23 cellular contexts compared by ENCODE assay signal in the genomic region with DNA sequence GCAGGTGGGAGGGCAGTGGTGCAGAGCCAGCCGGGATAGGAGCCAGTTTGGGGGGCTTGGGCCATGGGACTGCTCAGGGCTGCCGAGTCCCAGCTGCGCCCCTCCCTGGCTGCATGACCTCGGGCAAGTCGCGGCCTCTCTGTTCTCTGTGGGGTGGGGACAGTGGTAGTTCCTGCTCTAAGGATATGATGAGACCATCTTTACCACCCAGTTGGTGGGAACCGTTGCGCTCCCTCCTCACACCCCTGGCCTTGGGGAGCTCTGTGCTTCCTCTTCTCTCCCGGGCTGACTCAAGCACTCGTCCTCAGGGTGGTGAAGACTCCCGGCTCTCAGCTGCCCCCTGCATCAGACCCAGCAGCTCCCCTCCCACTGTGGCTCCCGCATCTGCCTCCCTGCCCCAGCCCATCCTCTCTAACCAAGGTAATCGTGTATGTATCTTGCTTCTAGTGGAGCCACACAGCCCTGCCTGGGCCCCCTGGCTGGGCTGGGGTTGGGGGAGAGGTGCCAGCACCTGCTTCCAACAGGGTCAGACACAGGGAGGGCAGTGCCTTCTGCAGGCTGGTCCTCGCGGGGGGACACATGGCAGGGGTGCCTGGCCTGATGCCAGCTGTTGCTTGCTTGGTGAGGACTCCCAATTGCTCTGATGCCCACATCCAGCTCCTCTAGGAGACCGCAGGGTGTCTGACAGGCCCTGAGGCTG. TPM values are rescaled to one million over a fixed set of nuclear protein-coding genes. Genes with fewer than 3 reads are reported as not detected.
DNase-seq lines count a peak whose midpoint lies in the region; ATAC-seq, FAIRE-seq and TF ChIP-seq lines count a peak whose summit lies in the region.
"Had no signal": no experiment of that assay in that cellular context is flagged by ENCODE, and none has a peak within 500 bp of the region (broad histone marks: within the 10 kb centered on the region; RNA-seq: fewer than 3 reads in every experiment).

No MANE protein-coding gene starts in this region.

- DNase-seq in H9 (peak; percentile 18), K562 (ENCODE audit: extremely low read depth in 1 of 4, low spot score in 3 of 4) (no peak), left ventricle myocardium superior (peak; percentile 34), NCI-H1694 (lab: John Stamatoyannopoulos, UW) (no peak), COLO829 (ENCODE audit: low spot score) (no peak)
- DNase-seq in stimulated activated naive B cell treated with anti-CD40 and anti-IgM and Interleukin-4, amounts not matched to agents 10 μg/mL and 1 μg/mL and 100 μg/mL, for 72 hours = no peak
- no peak for DNase-seq in stimulated activated CD4-positive, alpha-beta T cell treated with anti-CD3 and anti-CD28 coated beads, Interleukin-2, amount 100 ng/mL, for 48 hours
- DNase-seq: ACHN; AML-193; Calu3; CD4-positive, CD25-positive, alpha-beta regulatory T cell; DMS53; HFFc6; NCI-H1048; NCI-H146; NCI-H2081 treated with DMSO at 0.1 percent for 48 hours; NCI-H510A treated with DMSO at 0.1 percent for 48 hours; NCI-H82; PC-9 had no signal

- no peak overlapping the region for H4K5ac ChIP-seq in H9 (ENCODE audit: insufficient read length, low read depth, low read length)

- no peak overlapping the region for H3K14ac ChIP-seq in H9 (ENCODE audit: insufficient read depth, low read length)

- H3K4me3 Mint-ChIP-seq in H9 = no peak overlapping the region
- no peak overlapping the region for H3K4me3 Mint-ChIP-seq in stimulated activated naive B cell treated with anti-CD40 and anti-IgM and Interleukin-4, amounts not matched to agents 10 μg/mL and 1 μg/mL and 100 μg/mL, for 72 hours
- H3K4me3 Mint-ChIP-seq: CD4-positive, CD25-positive, alpha-beta regulatory T cell; HFFc6 had no signal

- no peak overlapping the region for H3K4me2 ChIP-seq in H9 (ENCODE audit: insufficient read depth, insufficient read length, low read length)
- H3K4me2 ChIP-seq in K562 (ENCODE audit: insufficient read depth, low read length) = no peak overlapping the region
- H3K4me2 ChIP-seq: KMS-11, PC-9 had no signal

- intact Hi-C loops in K562 (cut with micrococcal nuclease) = loop anchor here (5.0 kb wide), 1 partner anchor 202 kb away; no protein-coding TSS in a partner anchor
- intact Hi-C loops in left ventricle myocardium superior (cut with micrococcal nuclease) = no loop called here

- POLR2A ChIA-PET in K562 (lab: Yijun Ruan, JAX) = interaction anchor here (0.6 kb wide), 2 partner anchors 12 to 19 kb away, joined by 3 read pairs; no protein-coding TSS in a partner anchor

- CTCF ChIA-PET in K562 (lab: Yijun Ruan, JAX; ENCODE audit: low intra/inter-chr PET ratio) = no interaction called here

- H3K27ac Mint-ChIP-seq in H9 = no peak overlapping the region
- H3K27ac Mint-ChIP-seq in stimulated activated naive B cell treated with anti-CD40 and anti-IgM and Interleukin-4, amounts not matched to agents 10 μg/mL and 1 μg/mL and 100 μg/mL, for 72 hours = peak overlapping the region; percentile 56
- H3K27ac Mint-ChIP-seq: CD4-positive, CD25-positive, alpha-beta regulatory T cell; HFFc6 had no signal

- no peaks in the 10 kb centered on the region for H3K4me1 ChIP-seq in H9 (ENCODE audit: insufficient read depth, low read length)
- peaks cover 0 to 9% of the 10 kb centered on the region in 2 experiments; a peak in 2 of 5 replicates for H3K4me1 ChIP-seq in K562 (replicated peaks in 1 of 2; ENCODE audit: control insufficient read depth in 2 of 2, insufficient read depth in 2 of 2, low read length in 2 of 2)

- no peaks in the 10 kb centered on the region for H4K20me1 ChIP-seq in H9 (ENCODE audit: control insufficient read depth, insufficient read depth, insufficient read length)
- no peaks in the 10 kb centered on the region for H4K20me1 ChIP-seq in K562 (replicated peaks; ENCODE audit: control insufficient read depth, insufficient read depth, low read length)

- no peak for ATAC-seq in K562
- peak; percentile 9 for ATAC-seq in left ventricle myocardium superior
- no peak for ATAC-seq in stimulated activated naive B cell treated with anti-CD40 and anti-IgM and Interleukin-4, amounts not matched to agents 10 μg/mL and 1 μg/mL and 100 μg/mL, for 72 hours (replicated peaks)
- ATAC-seq: HepG2 had no signal

- H3K9me1 ChIP-seq in K562 (ENCODE audit: control insufficient read depth, insufficient read depth, low read length) = no peaks in the 10 kb centered on the region

- H3T11ph ChIP-seq in H9 (ENCODE audit: low read length) = no peak overlapping the region

- TF ChIP-seq CTCF in H9 (conservative IDR thresholded peaks at IDR 0.05) (no peak), K562 (IDR thresholded peaks at IDR 0.05 in 2 of 3, conservative IDR thresholded peaks at IDR 0.05 in 1 of 3; ENCODE audit: insufficient read depth in 2 of 3, low read depth in 1 of 3, low read length in 3 of 3) (no peak)

- no peak overlapping the region for H3K4me3 ChIP-seq in K562
- H3K4me3 ChIP-seq: PC-9 had no signal

- H3K23ac ChIP-seq in H9 (ENCODE audit: insufficient read length, low read depth, low read length) = no peak overlapping the region

- H3K27ac ChIP-seq in H9 (ENCODE audit: insufficient read length, low read depth, low read length) (no peak overlapping the region), K562 (ENCODE audit: extremely low read depth, low read depth, low read length) (no peak overlapping the region)
- H3K27ac ChIP-seq: KMS-11, PC-9 had no signal

- peaks cover 74% of the 10 kb centered on the region; the same call in 2 of the 3 replicates for H3K36me3 ChIP-seq in K562 (ENCODE audit: control insufficient read depth, insufficient read depth, low read length)

- H2BK15ac ChIP-seq in H9 (ENCODE audit: low read depth, low read length) = no peak overlapping the region

- H3K18ac ChIP-seq in H9 (ENCODE audit: insufficient read length, low read depth, low read length) = no peak overlapping the region

- H3K9ac ChIP-seq in H9 (ENCODE audit: extremely low read depth, insufficient read length, low read length) (no peak overlapping the region), K562 (ENCODE audit: insufficient read depth in 1 of 2, low read depth in 2 of 2, low read length in 2 of 2) (no peak overlapping the region; a peak in 1 of 4 replicates)
- H3K9ac ChIP-seq: KMS-11 had no signal

- no peak for TF ChIP-seq EP300 in K562 (IDR thresholded peaks at IDR 0.05; ENCODE audit: low read length)

- BruUV-seq in K562 (replicated peaks; lab: Mats Ljungman, UMichigan) = no TSS peak

- no peaks in the 10 kb centered on the region for H3K9me3 Mint-ChIP-seq in H9
- no peaks in the 10 kb centered on the region for H3K9me3 Mint-ChIP-seq in stimulated activated naive B cell treated with anti-CD40 and anti-IgM and Interleukin-4, amounts not matched to agents 10 μg/mL and 1 μg/mL and 100 μg/mL, for 72 hours
- H3K9me3 Mint-ChIP-seq: CD4-positive, CD25-positive, alpha-beta regulatory T cell; HFFc6 had no signal

- H3K56ac ChIP-seq in H9 (ENCODE audit: insufficient read length, low read depth, low read length) = no peak overlapping the region

- no peaks in the 10 kb centered on the region for H3K79me1 ChIP-seq in H9 (ENCODE audit: insufficient read depth, low read depth, low read length, poor library complexity, severe bottlenecking)

- no peak overlapping the region for H4K8ac ChIP-seq in H9 (replicated peaks; ENCODE audit: insufficient read length, low read depth, low read length)

- no peaks in the 10 kb centered on the region for H3K79me2 ChIP-seq in H9 (ENCODE audit: insufficient read depth, low read length)
- H3K79me2 ChIP-seq in K562 (ENCODE audit: control insufficient read depth, insufficient read depth, low read length) = no peaks in the 10 kb centered on the region

- no peak overlapping the region for H2AK5ac ChIP-seq in H9 (ENCODE audit: insufficient read length, low read length)

- H2BK5ac ChIP-seq in H9 (ENCODE audit: insufficient read length, low read length) = no peak overlapping the region

- FAIRE-seq in K562 (lab: Jason Lieb, UNC) = no peak
- FAIRE-seq: HepG2 had no signal

- no peak overlapping the region for H2BK12ac ChIP-seq in H9 (ENCODE audit: insufficient read length, low read depth, low read length)

- no peak overlapping the region for H3K4ac ChIP-seq in H9 (ENCODE audit: low read depth, low read length)

- no peak for TF ChIP-seq POLR2A in K562 (conservative IDR thresholded peaks at IDR 0.05)

- in situ Hi-C loops in K562 (cut with MboI) = no loop called here

- no peaks in the 10 kb centered on the region for H3K27me3 Mint-ChIP-seq in H9 (ENCODE audit: low read depth)
- no peaks in the 10 kb centered on the region for H3K27me3 Mint-ChIP-seq in stimulated activated naive B cell treated with anti-CD40 and anti-IgM and Interleukin-4, amounts not matched to agents 10 μg/mL and 1 μg/mL and 100 μg/mL, for 72 hours
- H3K27me3 Mint-ChIP-seq: CD4-positive, CD25-positive, alpha-beta regulatory T cell had no signal

- H4K91ac ChIP-seq in H9 (ENCODE audit: insufficient read length, low read depth, low read length) = no peak overlapping the region

- H2BK120ac ChIP-seq in H9 (ENCODE audit: low read depth, low read length, poor library complexity, severe bottlenecking) = no peak overlapping the region

- no peaks in the 10 kb centered on the region for H3K23me2 ChIP-seq in H9 (ENCODE audit: insufficient read length, low read depth, low read length, poor library complexity, severe bottlenecking)

- no peaks in the 10 kb centered on the region; a peak in 2 of 4 replicates for H3K4me1 Mint-ChIP-seq in H9
- H3K4me1 Mint-ChIP-seq in stimulated activated naive B cell treated with anti-CD40 and anti-IgM and Interleukin-4, amounts not matched to agents 10 μg/mL and 1 μg/mL and 100 μg/mL, for 72 hours = no peaks in the 10 kb centered on the region
- H3K4me1 Mint-ChIP-seq: CD4-positive, CD25-positive, alpha-beta regulatory T cell had no signal

- no peaks in the 10 kb centered on the region for H3K9me3 ChIP-seq in H9 (ENCODE audit: control insufficient read depth, low read depth, low read length)
- H3K9me3 ChIP-seq in K562 (replicated peaks; ENCODE audit: control insufficient read depth, insufficient read depth, low read depth, low read length) = no peaks in the 10 kb centered on the region

- H3K36me3 Mint-ChIP-seq in H9 (ENCODE audit: insufficient read depth in 1 of 3, low read depth in 3 of 3) = peaks cover 51 to 99% (median 92%) of the 10 kb centered on the region in 3 experiments; a peak in 6 of 7 replicates
- H3K36me3 Mint-ChIP-seq in stimulated activated naive B cell treated with anti-CD40 and anti-IgM and Interleukin-4, amounts not matched to agents 10 μg/mL and 1 μg/mL and 100 μg/mL, for 72 hours = peaks cover 43 to 60% of the 10 kb centered on the region in 2 donors

- no peak for TF ChIP-seq RAD21 in K562 (CRISPR knock-in tag; conservative IDR thresholded peaks at IDR 0.05 in 1 of 2, IDR thresholded peaks at IDR 0.05 in 1 of 2)

- H2AFZ ChIP-seq in H9 (ENCODE audit: low read length) (no peak overlapping the region), K562 (ENCODE audit: low read depth, low read length) (no peak overlapping the region)
- H2AFZ ChIP-seq: PC-9 had no signal

- no peak overlapping the region for H2BK20ac ChIP-seq in H9 (ENCODE audit: low read depth, low read length, poor library complexity, severe bottlenecking)

- no CpG with 5 or more reads among the region's 16 CpGs for WGBS in H9 (ENCODE audit: extremely low coverage, insufficient read length, low lambda C conversion rate)
- WGBS in K562 (ENCODE audit: insufficient coverage, low coverage, missing lambda C conversion rate) = 93% methylated on average over 6 of the region's 16 CpGs

- H3K27me3 ChIP-seq in H9 (ENCODE audit: insufficient read depth, low read length) (no peaks in the 10 kb centered on the region), K562 (ENCODE audit: control insufficient read depth in 2 of 2, insufficient read depth in 2 of 2, low read length in 2 of 2) (no peaks in the 10 kb centered on the region)

RNA-seq across cellular contexts. Expression of a gene that starts 15.1 kb away (rescaled TPM):
- 0.90 and 1.5 TPM in 2 replicates for total RNA-seq in H9 (2021)
- total RNA-seq in K562 (2011; cell fraction: chromatin; rRNA removed; ENCODE audit: low replicate concordance) = 6.3 and 21.2 TPM in 2 replicates
- total RNA-seq in K562 (2011; cell fraction: nucleolus; rRNA removed) = 16.3 and 17.0 TPM in 2 replicates
- 8.3 and 8.5 TPM in 2 replicates for total RNA-seq in K562 (2011; cell fraction: nucleoplasm; rRNA removed)
- total RNA-seq in K562 (2014; rRNA removed) = 1.6 and 3.4 TPM in 2 replicates
- total RNA-seq in K562 (2014; rRNA removed; fragmentation: Illumina TruSeq; extraction: Trizol) = 1.1 TPM in 2 replicates
- total RNA-seq in K562 (2015; rRNA removed; fragmentation: Illumina TruSeq; extraction: Trizol) = 0.75 and 1.2 TPM in 2 replicates
- total RNA-seq in K562 (2021) = 3.9 and 4.7 TPM in 2 replicates
- 1.8 and 4.4 TPM in 2 replicates for polyA plus RNA-seq in K562 (2011; rRNA removed)
- polyA plus RNA-seq in K562 (2011; cell fraction: cytosol; rRNA removed) = 2.6 and 3.1 TPM in 2 replicates
- 34.1 and 41.9 TPM in 2 replicates for polyA plus RNA-seq in K562 (2011; cell fraction: nucleus; rRNA removed)
- 1.6 and 2.7 TPM in 2 replicates for polyA plus RNA-seq in K562 (2012)
- 0.86 and 1.6 TPM in 2 replicates for polyA plus RNA-seq in K562 (2014; fragmentation: Illumina TruSeq; extraction: Trizol)
- polyA plus RNA-seq in K562 (2014; fragmentation: Nextera tagmentation; extraction: Ambion mirVana) = under 1 TPM; 0.20 TPM
- 1.8 and 3.4 TPM in 2 replicates for polyA plus RNA-seq in K562 (2014; rRNA removed)
- polyA minus RNA-seq in K562 (2011; rRNA and poly(A)+ RNA removed) = 1.6 and 2.3 TPM in 2 replicates
- polyA minus RNA-seq in K562 (2011; cell fraction: cytosol; rRNA and poly(A)+ RNA removed) = 1.9 and 3.1 TPM in 2 replicates
- polyA minus RNA-seq in K562 (2011; cell fraction: nucleus; rRNA and poly(A)+ RNA removed) = 8.5 and 12.6 TPM in 2 replicates
- 69.7 TPM for total RNA-seq in left ventricle myocardium superior
- total RNA-seq: H4, HFFc6, M059J had no signal
- polyA plus RNA-seq: CD4-positive, CD25-positive, alpha-beta regulatory T cell had no signal

RNA-seq across cellular contexts. Expression of a gene that starts 24.6 kb away (rescaled TPM):
- total RNA-seq in H9 (2021) (99.0 and 104 TPM in 2 replicates), K562 (2014; rRNA removed) (27.9 and 35.9 TPM in 2 replicates), K562 (2014; rRNA removed; fragmentation: Illumina TruSeq; extraction: Trizol) (13.9 and 16.1 TPM in 2 replicates), K562 (2015; rRNA removed; fragmentation: Illumina TruSeq; extraction: Trizol) (20.7 and 22.2 TPM in 2 replicates), K562 (2021) (36.9 and 43.5 TPM in 2 replicates), left ventricle myocardium superior (48.3 TPM)
- 205 and 431 TPM in 2 replicates for total RNA-seq in K562 (2011; cell fraction: chromatin; rRNA removed; ENCODE audit: low replicate concordance)
- 200 and 220 TPM in 2 replicates for total RNA-seq in K562 (2011; cell fraction: nucleolus; rRNA removed)
- 158 and 172 TPM in 2 replicates for total RNA-seq in K562 (2011; cell fraction: nucleoplasm; rRNA removed)
- polyA plus RNA-seq in K562 (2011; rRNA removed) (34.6 and 52.5 TPM in 2 replicates), K562 (2014; fragmentation: Illumina TruSeq; extraction: Trizol) (23.4 and 28.3 TPM in 2 replicates), K562 (2014; fragmentation: Nextera tagmentation; extraction: Ambion mirVana) (under 1 TPM; 0.44 to 0.80 TPM), K562 (2014; rRNA removed) (37.5 and 42.4 TPM in 2 replicates)
- polyA plus RNA-seq in K562 (2011; cell fraction: cytosol; rRNA removed) = 31.2 and 33.2 TPM in 2 replicates
- 303 and 415 TPM in 2 replicates for polyA plus RNA-seq in K562 (2011; cell fraction: nucleus; rRNA removed)
- 28.8 and 58.0 TPM in 2 replicates for polyA plus RNA-seq in K562 (2012)
- polyA minus RNA-seq in K562 (2011; rRNA and poly(A)+ RNA removed) = 35.4 and 47.8 TPM in 2 replicates
- 23.4 and 31.6 TPM in 2 replicates for polyA minus RNA-seq in K562 (2011; cell fraction: cytosol; rRNA and poly(A)+ RNA removed)
- 68.9 and 75.8 TPM in 2 replicates for polyA minus RNA-seq in K562 (2011; cell fraction: nucleus; rRNA and poly(A)+ RNA removed)

RNA-seq across cellular contexts. Expression of a gene that starts 26.2 kb away (rescaled TPM):
- total RNA-seq in H9 (2021) (5.6 and 7.7 TPM in 2 replicates), K562 (2014; rRNA removed) (0.53 TPM in 1 of 2 replicates, not detected in the other), K562 (2014; rRNA removed; fragmentation: Illumina TruSeq; extraction: Trizol) (not detected in 2 replicates), K562 (2015; rRNA removed; fragmentation: Illumina TruSeq; extraction: Trizol) (not detected in 2 replicates), K562 (2021) (0.47 TPM in 1 of 2 replicates, not detected in the other), left ventricle myocardium superior (8,945 TPM)
- total RNA-seq in K562 (2011; cell fraction: chromatin; rRNA removed; ENCODE audit: low replicate concordance) = 0.65 TPM in 1 of 2 replicates, not detected in the other
- 1.0 and 1.3 TPM in 2 replicates for total RNA-seq in K562 (2011; cell fraction: nucleolus; rRNA removed)
- total RNA-seq in K562 (2011; cell fraction: nucleoplasm; rRNA removed) = 2.7 TPM in 1 of 2 replicates, not detected in the other
- polyA plus RNA-seq in K562 (2011; rRNA removed) (0.42 and 1.1 TPM in 2 replicates), K562 (2014; fragmentation: Illumina TruSeq; extraction: Trizol) (0.85 TPM in 1 of 2 replicates, not detected in the other), K562 (2014; fragmentation: Nextera tagmentation; extraction: Ambion mirVana) (under 1 TPM; 0.08 to 0.27 TPM), K562 (2014; rRNA removed) (0.78 TPM in 1 of 2 replicates, not detected in the other)
- 0.60 and 1.6 TPM in 2 replicates for polyA plus RNA-seq in K562 (2011; cell fraction: cytosol; rRNA removed)
- 3.3 and 6.2 TPM in 2 replicates for polyA plus RNA-seq in K562 (2011; cell fraction: nucleus; rRNA removed)
- polyA plus RNA-seq in K562 (2012) = 0.12 and 0.65 TPM in 2 replicates
- 0.42 and 1.4 TPM in 2 replicates for polyA minus RNA-seq in K562 (2011; rRNA and poly(A)+ RNA removed)
- not detected in 2 replicates for polyA minus RNA-seq in K562 (2011; cell fraction: cytosol; rRNA and poly(A)+ RNA removed)
- 0.44 TPM in 1 of 2 replicates, not detected in the other for polyA minus RNA-seq in K562 (2011; cell fraction: nucleus; rRNA and poly(A)+ RNA removed)
- total RNA-seq: M059J had no signal

RNA-seq across cellular contexts. Expression of a gene that starts 35.1 kb away (rescaled TPM):
- total RNA-seq in H9 (2021) (1.7 and 2.4 TPM in 2 replicates), K562 (2014; rRNA removed) (0.04 and 0.05 TPM in 2 replicates), K562 (2014; rRNA removed; fragmentation: Illumina TruSeq; extraction: Trizol) (not detected in 2 replicates), K562 (2015; rRNA removed; fragmentation: Illumina TruSeq; extraction: Trizol) (0.04 and 0.11 TPM in 2 replicates), K562 (2021) (0.07 TPM in 1 of 2 replicates, not detected in the other), left ventricle myocardium superior (9.1 TPM)
- 0.16 TPM in 1 of 2 replicates, not detected in the other for total RNA-seq in K562 (2011; cell fraction: chromatin; rRNA removed; ENCODE audit: low replicate concordance)
- total RNA-seq in K562 (2011; cell fraction: nucleolus; rRNA removed) = 0.13 and 0.33 TPM in 2 replicates
- total RNA-seq in K562 (2011; cell fraction: nucleoplasm; rRNA removed) = 0.29 TPM in 1 of 2 replicates, not detected in the other
- polyA plus RNA-seq in K562 (2011; rRNA removed) (0.11 TPM in 1 of 2 replicates, not detected in the other), K562 (2014; fragmentation: Illumina TruSeq; extraction: Trizol) (0.04 TPM in 1 of 2 replicates, not detected in the other), K562 (2014; fragmentation: Nextera tagmentation; extraction: Ambion mirVana) (not detected), K562 (2014; rRNA removed) (not detected in 2 replicates)
- 0.06 TPM in 1 of 2 replicates, not detected in the other for polyA plus RNA-seq in K562 (2011; cell fraction: cytosol; rRNA removed)
- polyA plus RNA-seq in K562 (2011; cell fraction: nucleus; rRNA removed) = 0.10 and 0.23 TPM in 2 replicates
- 0.03 and 0.04 TPM in 2 replicates for polyA plus RNA-seq in K562 (2012)
- polyA minus RNA-seq in K562 (2011; rRNA and poly(A)+ RNA removed) = not detected in 2 replicates
- not detected in 2 replicates for polyA minus RNA-seq in K562 (2011; cell fraction: cytosol; rRNA and poly(A)+ RNA removed)
- polyA minus RNA-seq in K562 (2011; cell fraction: nucleus; rRNA and poly(A)+ RNA removed) = 0.13 and 0.22 TPM in 2 replicates
- total RNA-seq: HFFc6 had no signal

RNA-seq across cellular contexts. Expression of a gene that starts 53.6 kb away (rescaled TPM):
- total RNA-seq in H9 (2021) (441 and 444 TPM in 2 replicates), K562 (2014; rRNA removed) (122 and 177 TPM in 2 replicates), K562 (2014; rRNA removed; fragmentation: Illumina TruSeq; extraction: Trizol) (52.5 and 60.9 TPM in 2 replicates), K562 (2015; rRNA removed; fragmentation: Illumina TruSeq; extraction: Trizol) (80.5 and 88.7 TPM in 2 replicates), K562 (2021) (168 and 171 TPM in 2 replicates), left ventricle myocardium superior (68.3 TPM)
- total RNA-seq in K562 (2011; cell fraction: chromatin; rRNA removed; ENCODE audit: low replicate concordance) = 149 and 396 TPM in 2 replicates
- 249 and 262 TPM in 2 replicates for total RNA-seq in K562 (2011; cell fraction: nucleolus; rRNA removed)
- total RNA-seq in K562 (2011; cell fraction: nucleoplasm; rRNA removed) = 155 and 157 TPM in 2 replicates
- polyA plus RNA-seq in K562 (2011; rRNA removed) (133 and 165 TPM in 2 replicates), K562 (2014; fragmentation: Illumina TruSeq; extraction: Trizol) (140 and 168 TPM in 2 replicates), K562 (2014; fragmentation: Nextera tagmentation; extraction: Ambion mirVana) (10 to 100 TPM; 25.6 to 37.5 TPM), K562 (2014; rRNA removed) (150 and 173 TPM in 2 replicates)
- 143 and 272 TPM in 2 replicates for polyA plus RNA-seq in K562 (2011; cell fraction: cytosol; rRNA removed)
- polyA plus RNA-seq in K562 (2011; cell fraction: nucleus; rRNA removed) = 440 and 526 TPM in 2 replicates
- 107 and 154 TPM in 2 replicates for polyA plus RNA-seq in K562 (2012)
- polyA minus RNA-seq in K562 (2011; rRNA and poly(A)+ RNA removed) = 77.2 and 97.0 TPM in 2 replicates
- polyA minus RNA-seq in K562 (2011; cell fraction: cytosol; rRNA and poly(A)+ RNA removed) = 74.4 and 91.0 TPM in 2 replicates
- polyA minus RNA-seq in K562 (2011; cell fraction: nucleus; rRNA and poly(A)+ RNA removed) = 76.3 and 93.3 TPM in 2 replicates

Comparison
In these comparisons a context has a peak if more than half of its experiments do, and no peak if none do; other contexts are left out.
1. DNase-seq: peak in H9 (single experiment) and left ventricle myocardium superior (single experiment); none in K562 (0 of 4), stimulated activated naive B cell treated with anti-CD40 and anti-IgM and Interleukin-4, amounts not matched to agents 10 μg/mL and 1 μg/mL and 100 μg/mL, for 72 hours (single experiment), NCI-H1694 (single experiment), stimulated activated CD4-positive, alpha-beta T cell treated with anti-CD3 and anti-CD28 coated beads, Interleukin-2, amount 100 ng/mL, for 48 hours (0 of 2) and COLO829 (single experiment).
2. RNA of a gene that starts 26.2 kb away (total RNA-seq): 8,945 TPM in left ventricle myocardium superior (single experiment); 5.6 to 7.7 TPM in H9 and 0.47 to 2.7 TPM in K562; every median in the first group is over 1,000 times any median in the second.